In the genomic region with DNA sequence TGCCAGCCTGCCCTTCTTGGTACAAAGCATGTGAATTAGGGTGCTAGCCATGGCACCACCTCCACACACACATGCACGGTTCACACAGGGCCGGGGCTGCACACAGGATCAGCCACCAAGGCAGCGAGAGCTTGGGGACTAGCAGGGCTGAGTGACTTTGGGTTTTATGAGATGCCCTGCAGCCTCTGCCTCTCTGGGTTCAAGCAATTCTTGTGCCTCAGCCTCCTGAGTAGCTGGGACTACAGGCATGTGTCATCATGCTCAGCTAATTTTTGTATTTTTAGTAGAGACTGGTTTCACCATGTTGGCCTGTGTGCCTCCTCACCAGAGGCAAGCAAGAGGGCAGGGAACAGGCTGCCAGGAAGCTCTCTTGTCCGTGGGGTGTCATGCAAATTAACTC, we compare ENCODE assay signal across 9 cellular contexts. TPM values are rescaled to one million over a fixed set of nuclear protein-coding genes. Genes with fewer than 3 reads are reported as not detected.
A peak's percentile ranks its signal among the peaks of the same experiment; 100 is the strongest.
DNase-seq lines count a peak whose midpoint lies in the region; ATAC-seq and TF ChIP-seq lines count a peak whose summit lies in the region.
"Not testable (repeated sequence)": the region's sequence is repeated elsewhere in the genome, so short reads cannot be mapped to it uniquely, and the experiment has no call there.
"Had no signal": no experiment of that assay in that cellular context is flagged by ENCODE, and none has a peak within 500 bp of the region (broad histone marks: within the 10 kb centered on the region; RNA-seq: fewer than 3 reads in every experiment).

No MANE protein-coding gene starts in this region.

- H3K27me3 ChIP-seq in CD8-positive, alpha-beta memory T cell (ENCODE audit: insufficient read depth, low read length, poor library complexity, severe bottlenecking); MM.1S (replicated peaks; ENCODE audit: insufficient read depth, low read length); right lobe of liver; spleen (replicated peaks in 1 of 7): not testable (repeated sequence)

- H3K9ac ChIP-seq in MM.1S (ENCODE audit: low read length), result peak overlapping the region; percentile 94

- peaks cover 52% of the 10 kb centered on the region for H3K4me1 ChIP-seq in CD8-positive, alpha-beta memory T cell (ENCODE audit: insufficient read depth, low read length)
- H3K4me1 ChIP-seq in MM.1S (ENCODE audit: low read length), result peaks cover 61% of the 10 kb centered on the region
- not testable (repeated sequence) for H3K4me1 ChIP-seq in right lobe of liver
- H3K4me1 ChIP-seq in spleen, result peaks cover 15 to 68% (median 56%) of the 10 kb centered on the region in 6 donors

- not testable (repeated sequence) for H3K36me3 ChIP-seq in CD8-positive, alpha-beta memory T cell (ENCODE audit: insufficient read depth, low read length); MM.1S (replicated peaks; ENCODE audit: insufficient read depth, low read length); right lobe of liver; spleen

- H3K36me3 Mint-ChIP-seq in CD8-positive, alpha-beta memory T cell; T-helper 1 cell treated with Interleukin-12 subunit alpha and Interleukin-12 subunit beta and Interleukin-4 antibody, amounts not matched to agents 30 μg/mL and 1 μg/mL, for 36 hours (ENCODE audit: low read depth); activated CD8-positive, alpha-beta memory T cell treated with anti-CD3 and anti-CD28 coated beads, Interleukin-2, amount 10 ng/mL, durations not matched to agents 7 days and 5 days; activated naive CD8-positive, alpha-beta T cell treated with anti-CD3 and anti-CD28 coated beads, Interleukin-2, amount 50 U/mL, for 24 hours (ENCODE audit: low read depth): not testable (repeated sequence)

- not testable (repeated sequence) for H3K9me3 ChIP-seq in CD8-positive, alpha-beta memory T cell (ENCODE audit: low read length); MM.1S (replicated peaks; ENCODE audit: insufficient read depth, low read length); right lobe of liver; spleen

- CTCF ChIA-PET in CD8-positive, alpha-beta memory T cell (lab: Charles Lee), result interaction anchor here (1.4 to 1.8 kb wide), 2 partner anchors 145 to 177 kb away, joined by 5 to 9 read pairs; no protein-coding TSS in a partner anchor
- CTCF ChIA-PET in activated CD8-positive, alpha-beta memory T cell treated with anti-CD3 and anti-CD28 coated beads, Interleukin-2, amount 10 ng/mL, durations not matched to agents 7 days and 5 days (lab: Charles Lee), result interaction anchor here (1.5 to 3.1 kb wide), 3 partner anchors 9 to 249 kb away, joined by 5 to 15 read pairs (median 8); no protein-coding TSS in a partner anchor

- not testable (repeated sequence) for H3K79me2 ChIP-seq in MM.1S (ENCODE audit: low read length)

- H3K9me3 Mint-ChIP-seq in CD8-positive, alpha-beta memory T cell; T-helper 1 cell treated with Interleukin-12 subunit alpha and Interleukin-12 subunit beta and Interleukin-4 antibody, amounts not matched to agents 30 μg/mL and 1 μg/mL, for 36 hours; activated CD8-positive, alpha-beta memory T cell treated with anti-CD3 and anti-CD28 coated beads, Interleukin-2, amount 10 ng/mL, durations not matched to agents 7 days and 5 days (ENCODE audit: low read depth); activated naive CD8-positive, alpha-beta T cell treated with anti-CD3 and anti-CD28 coated beads, Interleukin-2, amount 50 U/mL, for 24 hours: not testable (repeated sequence)

- WGBS in right lobe of liver (ENCODE audit: insufficient coverage, low coverage, low lambda C conversion rate, missing lambda C conversion rate), result 80% methylated on average over 2 of the region's 4 CpGs
- WGBS in spleen, 5 donors, result 14 to 69% (median 60%) methylated on average over 1 to 4 of the region's 4 CpGs

- not testable (repeated sequence) for H3K27me3 Mint-ChIP-seq in CD8-positive, alpha-beta memory T cell; T-helper 1 cell treated with Interleukin-12 subunit alpha and Interleukin-12 subunit beta and Interleukin-4 antibody, amounts not matched to agents 30 μg/mL and 1 μg/mL, for 36 hours (ENCODE audit: low read depth); activated CD8-positive, alpha-beta memory T cell treated with anti-CD3 and anti-CD28 coated beads, Interleukin-2, amount 10 ng/mL, durations not matched to agents 7 days and 5 days; activated naive CD8-positive, alpha-beta T cell treated with anti-CD3 and anti-CD28 coated beads, Interleukin-2, amount 50 U/mL, for 24 hours

- H2AFZ ChIP-seq in MM.1S (ENCODE audit: low read length), result not testable (repeated sequence)

- H3K4me3 ChIP-seq in CD8-positive, alpha-beta memory T cell (ENCODE audit: low read length); right lobe of liver; spleen: not testable (repeated sequence)
- H3K4me3 ChIP-seq in MM.1S (ENCODE audit: low read length), result peak overlapping the region; percentile 11; the same call in 1 of the 2 replicates

- not testable (repeated sequence) for TF ChIP-seq CTCF in MM.1S (IDR thresholded peaks at IDR 0.05; ENCODE audit: low read length); right lobe of liver (IDR thresholded peaks at IDR 0.05); spleen (IDR thresholded peaks at IDR 0.05 in 8 of 11, conservative IDR thresholded peaks at IDR 0.05 in 3 of 11)

- not testable (repeated sequence) for H3K9me2 ChIP-seq in MM.1S (replicated peaks; ENCODE audit: insufficient read depth, low read length)

- H3K27ac Mint-ChIP-seq in CD8-positive, alpha-beta memory T cell, result peak overlapping the region; percentile 96 to 100 (median 99)
- peak overlapping the region; percentile 49 for H3K27ac Mint-ChIP-seq in T-helper 1 cell treated with Interleukin-12 subunit alpha and Interleukin-12 subunit beta and Interleukin-4 antibody, amounts not matched to agents 30 μg/mL and 1 μg/mL, for 36 hours
- peak overlapping the region; percentile 92 for H3K27ac Mint-ChIP-seq in activated CD8-positive, alpha-beta memory T cell treated with anti-CD3 and anti-CD28 coated beads, Interleukin-2, amount 10 ng/mL, durations not matched to agents 7 days and 5 days
- H3K27ac Mint-ChIP-seq in activated naive CD8-positive, alpha-beta T cell treated with anti-CD3 and anti-CD28 coated beads, Interleukin-2, amount 50 U/mL, for 24 hours, result peak overlapping the region; percentile 39

- peak overlapping the region in 4 of 7 donors; percentile 66 to 78 (median 72) for H3K4me3 Mint-ChIP-seq in CD8-positive, alpha-beta memory T cell
- H3K4me3 Mint-ChIP-seq in T-helper 1 cell treated with Interleukin-12 subunit alpha and Interleukin-12 subunit beta and Interleukin-4 antibody, amounts not matched to agents 30 μg/mL and 1 μg/mL, for 36 hours; activated CD8-positive, alpha-beta memory T cell treated with anti-CD3 and anti-CD28 coated beads, Interleukin-2, amount 10 ng/mL, durations not matched to agents 7 days and 5 days; activated naive CD8-positive, alpha-beta T cell treated with anti-CD3 and anti-CD28 coated beads, Interleukin-2, amount 50 U/mL, for 24 hours: not testable (repeated sequence)

- H3K4me2 ChIP-seq in MM.1S (ENCODE audit: low read depth, low read length), result peak overlapping the region; percentile 46

- POLR2A ChIA-PET in CD8-positive, alpha-beta memory T cell (lab: Charles Lee), result not testable (repeated sequence)

- not testable (repeated sequence) for ATAC-seq in activated CD8-positive, alpha-beta memory T cell treated with anti-CD3 and anti-CD28 coated beads, Interleukin-2, amount 10 ng/mL, durations not matched to agents 7 days and 5 days; activated naive CD8-positive, alpha-beta T cell treated with anti-CD3 and anti-CD28 coated beads, Interleukin-2, amount 50 U/mL, for 24 hours; right lobe of liver

- H3F3A ChIP-seq in MM.1S (ENCODE audit: insufficient read depth, low read length), result peaks cover 56% of the 10 kb centered on the region

- intact Hi-C loops in right lobe of liver (cut with DNase I); spleen (cut with DNase I; ENCODE audit: low total_unique reads): not testable (repeated sequence)

- not testable (repeated sequence) for H4K20me1 ChIP-seq in MM.1S (ENCODE audit: insufficient read depth, low read length)

- not testable (repeated sequence) for TF ChIP-seq POLR2A in right lobe of liver (IDR thresholded peaks at IDR 0.05); spleen (IDR thresholded peaks at IDR 0.05)

- peak overlapping the region; percentile 69 for H3K27ac ChIP-seq in CD8-positive, alpha-beta memory T cell (ENCODE audit: low read depth, low read length)
- H3K27ac ChIP-seq in MM.1S (ENCODE audit: low read length) (peak overlapping the region; percentile 99), spleen (peak overlapping the region in 7 of 8 donors; percentile 9 to 89 (median 83))
- not testable (repeated sequence) for H3K27ac ChIP-seq in right lobe of liver

- H3K4me1 Mint-ChIP-seq in CD8-positive, alpha-beta memory T cell, result peaks cover 54 to 67% (median 56%) of the 10 kb centered on the region in 3 donors
- H3K4me1 Mint-ChIP-seq in T-helper 1 cell treated with Interleukin-12 subunit alpha and Interleukin-12 subunit beta and Interleukin-4 antibody, amounts not matched to agents 30 μg/mL and 1 μg/mL, for 36 hours (ENCODE audit: low read depth), result peaks cover 33% of the 10 kb centered on the region
- peaks cover 47% of the 10 kb centered on the region for H3K4me1 Mint-ChIP-seq in activated CD8-positive, alpha-beta memory T cell treated with anti-CD3 and anti-CD28 coated beads, Interleukin-2, amount 10 ng/mL, durations not matched to agents 7 days and 5 days
- H3K4me1 Mint-ChIP-seq in activated naive CD8-positive, alpha-beta T cell treated with anti-CD3 and anti-CD28 coated beads, Interleukin-2, amount 50 U/mL, for 24 hours, result peaks cover 49% of the 10 kb centered on the region

- DNase-seq in CD8-positive, alpha-beta memory T cell; activated CD8-positive, alpha-beta memory T cell treated with anti-CD3 and anti-CD28 coated beads, Interleukin-2, amount 10 ng/mL, durations not matched to agents 7 days and 5 days; activated naive CD8-positive, alpha-beta T cell treated with anti-CD3 and anti-CD28 coated beads, Interleukin-2, amount 50 U/mL, for 24 hours; spleen: not testable (repeated sequence)
- DNase-seq in MM.1S (peak; percentile 58), right lobe of liver (peak in 2 of 3 donors; percentile 7 to 42)

RNA-seq across cellular contexts. Expression of a gene that starts 4.8 kb away (rescaled TPM):
- total RNA-seq in CD8-positive, alpha-beta memory T cell, result not detected
- polyA plus RNA-seq in CD8-positive, alpha-beta memory T cell, result 0.94 TPM
- total RNA-seq in activated CD8-positive, alpha-beta memory T cell treated with anti-CD3 and anti-CD28 coated beads, Interleukin-2, amount 10 ng/mL, durations not matched to agents 7 days and 5 days, result not detected
- total RNA-seq in right lobe of liver, result not detected
- total RNA-seq in spleen, result under 1 TPM in 2 of 7 donors, not detected in 5; 0.52 to 0.77 TPM
- polyA plus RNA-seq in spleen, result under 1 TPM in 2 of 3 donors, not detected in 1; 0.11 to 0.38 TPM
- total RNA-seq: MCF 10A, Right ventricle myocardium superior had no signal

RNA-seq across cellular contexts. Expression of a gene that starts 8.3 kb away (rescaled TPM):
- total RNA-seq in CD8-positive, alpha-beta memory T cell, result 1 to 10 TPM in 1 of 2 experiments, under 1 TPM in 1; 0.93 to 1.5 TPM
- polyA plus RNA-seq in CD8-positive, alpha-beta memory T cell, result 1.5 TPM
- under 1 TPM; 0.26 to 0.37 TPM for total RNA-seq in activated CD8-positive, alpha-beta memory T cell treated with anti-CD3 and anti-CD28 coated beads, Interleukin-2, amount 10 ng/mL, durations not matched to agents 7 days and 5 days
- total RNA-seq in right lobe of liver (under 1 TPM; 0.07 to 0.65 (median 0.19) TPM), spleen (1 to 10 TPM; 1.6 to 3.7 (median 2.7) TPM)
- 1 to 10 TPM; 1.0 to 1.3 (median 1.2) TPM for polyA plus RNA-seq in spleen

RNA-seq across cellular contexts. Expression of a gene that starts 43.3 kb away (rescaled TPM):
- 10 to 100 TPM; 33.2 to 34.7 TPM for total RNA-seq in CD8-positive, alpha-beta memory T cell
- 18.4 TPM for polyA plus RNA-seq in CD8-positive, alpha-beta memory T cell
- total RNA-seq in activated CD8-positive, alpha-beta memory T cell treated with anti-CD3 and anti-CD28 coated beads, Interleukin-2, amount 10 ng/mL, durations not matched to agents 7 days and 5 days, result 10 to 100 TPM; 20.6 to 40.2 TPM
- total RNA-seq in right lobe of liver (10 to 100 TPM; 22.7 to 28.8 (median 24.3) TPM), spleen (10 to 100 TPM; 39.3 to 64.8 (median 56.3) TPM)
- 10 to 100 TPM; 15.2 to 21.9 (median 15.8) TPM for polyA plus RNA-seq in spleen

Comparison
In these comparisons a context has a peak if more than half of its experiments do, and no peak if none do; other contexts are left out.
1. H3K27ac Mint-ChIP-seq: peak in every context shown above with its lines; median percentile 99 in CD8-positive, alpha-beta memory T cell; 92 in activated CD8-positive, alpha-beta memory T cell treated with anti-CD3 and anti-CD28 coated beads, Interleukin-2, amount 10 ng/mL, durations not matched to agents 7 days and 5 days; 49 in T-helper 1 cell treated with Interleukin-12 subunit alpha and Interleukin-12 subunit beta and Interleukin-4 antibody, amounts not matched to agents 30 μg/mL and 1 μg/mL, for 36 hours; 39 in activated naive CD8-positive, alpha-beta T cell treated with anti-CD3 and anti-CD28 coated beads, Interleukin-2, amount 50 U/mL, for 24 hours.